Comparison of ENCODE assay signal across 8 cellular contexts in the genomic region with DNA sequence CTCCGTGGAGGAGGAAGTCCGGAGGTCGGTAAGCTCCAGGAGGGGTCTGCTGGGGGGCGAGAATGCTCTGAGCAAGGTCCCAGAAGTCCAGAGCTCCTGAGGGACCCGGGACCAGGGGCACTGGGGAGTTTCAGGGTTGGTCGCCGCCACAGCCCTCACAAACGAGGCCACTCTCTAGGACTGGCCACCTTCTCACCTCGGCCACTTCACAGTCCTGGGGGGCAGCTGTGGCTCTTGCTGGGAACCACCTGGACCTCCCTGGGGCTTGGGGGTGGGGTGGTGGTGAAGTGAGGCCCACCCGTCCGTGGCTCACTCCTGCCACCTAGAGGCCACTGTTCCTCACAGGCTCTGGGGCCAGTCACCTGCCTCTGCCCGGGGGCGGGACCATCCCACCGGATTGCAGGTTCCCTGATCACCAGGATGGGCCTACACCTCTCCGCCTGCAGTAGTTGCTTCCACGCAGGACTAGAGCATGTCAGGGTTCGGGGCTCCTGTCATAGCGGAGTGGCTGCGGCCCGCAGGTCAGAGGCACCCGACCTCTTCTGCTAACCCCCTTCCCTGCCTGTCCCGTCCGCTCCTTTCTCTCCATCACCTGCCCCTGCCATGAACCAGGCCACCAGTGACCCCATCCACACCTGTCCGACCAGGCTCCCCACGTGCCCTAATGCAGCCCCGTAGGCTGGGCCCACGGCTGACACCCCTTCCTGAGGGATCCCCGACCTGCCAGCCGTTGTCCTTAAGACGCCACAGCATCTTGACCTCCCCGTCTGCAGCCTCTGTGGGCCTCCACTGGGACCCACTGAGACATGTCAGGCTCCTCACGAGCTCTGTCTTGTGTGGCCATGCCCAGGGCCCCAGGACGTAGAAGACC. TPM values are rescaled to one million over a fixed set of nuclear protein-coding genes. Genes with fewer than 3 reads are reported as not detected.
DNase-seq lines count a peak whose midpoint lies in the region; ATAC-seq and TF ChIP-seq lines count a peak whose summit lies in the region.

No MANE protein-coding gene starts in this region.

- H3K4me1 ChIP-seq in psoas muscle: no peaks in the 10 kb centered on the region
- H3K4me1 ChIP-seq in uterus: peaks cover 0 to 11% of the 10 kb centered on the region in 2 donors

- DNase-seq in GDM1 (lab: John Stamatoyannopoulos, UW): peak; percentile 65
- DNase-seq in KBM-7: peak; percentile 77
- DNase-seq in SHP77 (lab: John Stamatoyannopoulos, UW): peak; percentile 79 to 90
- peak; percentile 91 for DNase-seq in activated effector memory CD4-positive, alpha-beta T cell treated with anti-CD3 and anti-CD28 coated beads, Interleukin-2, amount 50 U/mL, for 16 hours
- peak; percentile 78 for DNase-seq in glomerular visceral epithelial cell (ENCODE audit: extremely low spot score)
- DNase-seq in psoas muscle: peak; percentile 77 to 86
- DNase-seq in uterus: peak; percentile 62 to 69

- no peaks in the 10 kb centered on the region for H3K27me3 ChIP-seq in psoas muscle (ENCODE audit: insufficient read depth in 3 of 3, low read length in 2 of 3)
- no peaks in the 10 kb centered on the region for H3K27me3 ChIP-seq in uterus

- H3K36me3 ChIP-seq in psoas muscle (ENCODE audit: insufficient read depth in 1 of 2, low read depth in 1 of 2) (no peaks in the 10 kb centered on the region), uterus (no peaks in the 10 kb centered on the region)

- peak overlapping the region; percentile 44 for H3K4me3 ChIP-seq in psoas muscle
- H3K4me3 ChIP-seq in uterus: no peak overlapping the region

- TF ChIP-seq CTCF in psoas muscle (IDR thresholded peaks at IDR 0.05): peak; percentile 73
- TF ChIP-seq CTCF in uterus (IDR thresholded peaks at IDR 0.05): peak; percentile 61 to 85 (median 66)

- 30 to 35% (median 33%) methylated on average over 27 to 33 of the region's 33 CpGs for WGBS in psoas muscle, 3 donors

- intact Hi-C loops in psoas muscle (cut with DNase I): loop anchor here in 1 of 2 donors (2.0 kb wide), 1 partner anchor 77 kb away; the partner anchor contains the start of gene PRPF6
- intact Hi-C loops in uterus (cut with DNase I; ENCODE audit: low total_unique reads): no loop called here

- in situ Hi-C loops in KBM-7 (cut with MboI; ENCODE audit: low pct_unique_long_range_greater_than_20kb, low sequenced_read_pairs): no loop called here

- H3K9me3 ChIP-seq in psoas muscle (no peaks in the 10 kb centered on the region), uterus (no peaks in the 10 kb centered on the region)

- peak overlapping the region; percentile 68 for H3K27ac ChIP-seq in psoas muscle
- H3K27ac ChIP-seq in uterus: peak overlapping the region; percentile 55

- TF ChIP-seq POLR2A in uterus (IDR thresholded peaks at IDR 0.05): no peak

- peak; percentile 61 to 73 (median 67) for ATAC-seq in psoas muscle
- ATAC-seq in HG03565 (IDR thresholded peaks at IDR 0.05; ENCODE audit: unreplicated experiment): no peak

RNA-seq across cellular contexts. Expression of gene TCEA2, which starts 5.1 kb away (rescaled TPM):
- total RNA-seq in psoas muscle (10 to 100 TPM; 30.2 to 43.4 (median 37.6) TPM), uterus (10 to 100 TPM; 21.5 to 75.4 (median 27.2) TPM)
- polyA plus RNA-seq in psoas muscle: 10 to 100 TPM; 15.1 to 24.9 (median 15.6) TPM

RNA-seq across cellular contexts. Expression of gene SOX18, which starts 8.4 kb away (rescaled TPM):
- 10 to 100 TPM; 11.7 to 50.8 (median 30.5) TPM for total RNA-seq in psoas muscle
- 10 to 100 TPM in 1 of 3 donors, 1 to 10 TPM in 2; 4.2 to 15.4 (median 6.5) TPM for polyA plus RNA-seq in psoas muscle
- 100 to 1,000 TPM in 1 of 4 donors, 10 to 100 TPM in 2, 1 to 10 TPM in 1; 6.7 to 116 (median 19.1) TPM for total RNA-seq in uterus

RNA-seq across cellular contexts. Expression of gene RGS19, which starts 21.5 kb away (rescaled TPM):
- total RNA-seq in psoas muscle (1 to 10 TPM; 2.0 to 3.5 (median 2.4) TPM), uterus (10 to 100 TPM in 1 of 4 donors, 1 to 10 TPM in 3; 4.6 to 38.8 (median 6.7) TPM)
- 1 to 10 TPM; 3.7 to 5.7 (median 3.8) TPM for polyA plus RNA-seq in psoas muscle

RNA-seq across cellular contexts. Expression of gene C20orf204, which starts 21.9 kb away (rescaled TPM):
- total RNA-seq in psoas muscle: under 1 TPM; 0.25 to 0.71 (median 0.55) TPM
- under 1 TPM in 2 of 3 donors, not detected in 1; 0.30 to 0.64 TPM for polyA plus RNA-seq in psoas muscle
- 1 to 10 TPM in 2 of 4 donors, under 1 TPM in 1, not detected in 1; 0.26 to 2.9 (median 1.9) TPM for total RNA-seq in uterus

RNA-seq across cellular contexts. Expression of gene OPRL1, which starts 22.0 kb away (rescaled TPM):
- total RNA-seq in psoas muscle (under 1 TPM; 0.17 to 0.94 (median 0.21) TPM), uterus (1 to 10 TPM in 1 of 4 donors, under 1 TPM in 2, not detected in 1; 0.51 to 1.9 (median 0.64) TPM)
- under 1 TPM; 0.03 to 0.08 (median 0.08) TPM for polyA plus RNA-seq in psoas muscle
